In the genomic region with DNA sequence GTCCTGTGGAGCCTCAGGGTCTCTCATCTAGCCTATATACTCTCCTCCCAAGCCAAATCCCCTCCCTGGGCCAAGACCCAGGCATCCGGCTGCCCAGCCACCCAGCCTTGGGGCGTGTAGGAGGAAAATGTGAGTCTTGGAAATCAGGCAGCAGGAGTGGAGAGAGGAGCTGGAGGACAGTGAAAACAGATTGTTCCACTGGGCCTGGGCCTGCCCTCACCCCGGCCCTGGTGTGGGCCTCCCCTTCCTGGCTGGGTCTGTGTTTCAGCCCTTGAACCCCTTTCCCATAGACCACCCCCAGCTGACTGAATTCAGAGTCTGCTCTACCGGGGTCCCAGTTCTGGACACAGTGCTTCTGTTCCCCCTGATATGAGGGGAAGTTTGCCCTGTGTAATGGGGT, we compare ENCODE assay signal across 10 cellular contexts. TPM values are rescaled to one million over a fixed set of nuclear protein-coding genes. Genes with fewer than 3 reads are reported as not detected.
DNase-seq lines count a peak whose midpoint lies in the region; ATAC-seq lines count a peak whose summit lies in the region.
"Had no signal": no experiment of that assay in that cellular context is flagged by ENCODE, and none has a peak within 500 bp of the region (broad histone marks: within the 10 kb centered on the region; RNA-seq: fewer than 3 reads in every experiment).

No MANE protein-coding gene starts in this region.

- H3K9me3 Mint-ChIP-seq in stimulated activated naive CD8-positive, alpha-beta T cell treated with anti-CD3 and anti-CD28 coated beads, Interleukin-15, Interleukin-2, amounts not matched to agents 100 ng/mL and 50 ng/mL, for 24 hours = no peaks in the 10 kb centered on the region
- no peaks in the 10 kb centered on the region for H3K9me3 Mint-ChIP-seq in effector memory CD8-positive, alpha-beta T cell
- no peaks in the 10 kb centered on the region for H3K9me3 Mint-ChIP-seq in natural killer cell treated with Interleukin-12 subunit alpha and Interleukin-12 subunit beta and Interleukin-15 and Interleukin-18, amount 100 ng/mL, for 72 hours

- no peak for ATAC-seq in stimulated activated naive CD8-positive, alpha-beta T cell treated with anti-CD3 and anti-CD28 coated beads, Interleukin-15, Interleukin-2, amounts not matched to agents 100 U/mL and 50 U/mL, for 24 hours
- ATAC-seq in effector memory CD8-positive, alpha-beta T cell (replicated peaks) = no peak
- ATAC-seq in natural killer cell treated with Interleukin-12 subunit alpha and Interleukin-12 subunit beta and Interleukin-15 and Interleukin-18, amount 100 ng/mL, for 72 hours = no peak
- ATAC-seq in HG03196 (IDR thresholded peaks at IDR 0.05; ENCODE audit: unreplicated experiment) (no peak), HG03045 (IDR thresholded peaks at IDR 0.05; ENCODE audit: unreplicated experiment) (no peak)

- peak overlapping the region; percentile 66 for H3K4me3 Mint-ChIP-seq in stimulated activated naive CD8-positive, alpha-beta T cell treated with anti-CD3 and anti-CD28 coated beads, Interleukin-15, Interleukin-2, amounts not matched to agents 100 ng/mL and 50 ng/mL, for 24 hours
- peak overlapping the region; percentile 74 to 78 for H3K4me3 Mint-ChIP-seq in effector memory CD8-positive, alpha-beta T cell
- peak overlapping the region; percentile 83 for H3K4me3 Mint-ChIP-seq in natural killer cell treated with Interleukin-12 subunit alpha and Interleukin-12 subunit beta and Interleukin-15 and Interleukin-18, amount 100 ng/mL, for 72 hours

- H3K27ac Mint-ChIP-seq in stimulated activated naive CD8-positive, alpha-beta T cell treated with anti-CD3 and anti-CD28 coated beads, Interleukin-15, Interleukin-2, amounts not matched to agents 100 ng/mL and 50 ng/mL, for 24 hours = peak overlapping the region; percentile 93
- peak overlapping the region; percentile 93 to 99 for H3K27ac Mint-ChIP-seq in effector memory CD8-positive, alpha-beta T cell
- peak overlapping the region; percentile 81 to 85 for H3K27ac Mint-ChIP-seq in natural killer cell treated with Interleukin-12 subunit alpha and Interleukin-12 subunit beta and Interleukin-15 and Interleukin-18, amount 100 ng/mL, for 72 hours

- peaks cover 65% of the 10 kb centered on the region for H3K4me1 Mint-ChIP-seq in stimulated activated naive CD8-positive, alpha-beta T cell treated with anti-CD3 and anti-CD28 coated beads, Interleukin-15, Interleukin-2, amounts not matched to agents 100 ng/mL and 50 ng/mL, for 24 hours (ENCODE audit: low read depth)
- peaks cover 63 to 68% of the 10 kb centered on the region in 2 donors for H3K4me1 Mint-ChIP-seq in effector memory CD8-positive, alpha-beta T cell (ENCODE audit: low read depth in 2 of 2)
- H3K4me1 Mint-ChIP-seq in natural killer cell treated with Interleukin-12 subunit alpha and Interleukin-12 subunit beta and Interleukin-15 and Interleukin-18, amount 100 ng/mL, for 72 hours (ENCODE audit: low read depth in 2 of 2) = peaks cover 46 to 49% of the 10 kb centered on the region in 2 donors

- DNase-seq in stimulated activated naive CD8-positive, alpha-beta T cell treated with anti-CD3 and anti-CD28 coated beads, Interleukin-15, Interleukin-2, amounts not matched to agents 100 U/mL and 50 U/mL, for 24 hours = no peak
- DNase-seq in effector memory CD8-positive, alpha-beta T cell = no peak
- DNase-seq in natural killer cell treated with Interleukin-12 subunit alpha and Interleukin-12 subunit beta and Interleukin-15 and Interleukin-18, amount 100 ng/mL, for 72 hours (ENCODE audit: low spot score) = no peak
- DNase-seq in stimulated activated CD4-positive, alpha-beta T cell treated with anti-CD3 and anti-CD28 coated beads, Interleukin-2, amount 100 ng/mL, for 48 hours = no peak
- no peak for DNase-seq in cerebellar cortex (ENCODE audit: low spot score)
- DNase-seq: NCI-H526 treated with DMSO at 0.1 percent for 48 hours had no signal

- no peaks in the 10 kb centered on the region for H3K27me3 Mint-ChIP-seq in stimulated activated naive CD8-positive, alpha-beta T cell treated with anti-CD3 and anti-CD28 coated beads, Interleukin-15, Interleukin-2, amounts not matched to agents 100 ng/mL and 50 ng/mL, for 24 hours
- no peaks in the 10 kb centered on the region for H3K27me3 Mint-ChIP-seq in effector memory CD8-positive, alpha-beta T cell
- H3K27me3 Mint-ChIP-seq in natural killer cell treated with Interleukin-12 subunit alpha and Interleukin-12 subunit beta and Interleukin-15 and Interleukin-18, amount 100 ng/mL, for 72 hours = no peaks in the 10 kb centered on the region

- H3K36me3 Mint-ChIP-seq in stimulated activated naive CD8-positive, alpha-beta T cell treated with anti-CD3 and anti-CD28 coated beads, Interleukin-15, Interleukin-2, amounts not matched to agents 100 ng/mL and 50 ng/mL, for 24 hours (ENCODE audit: low read depth) = peaks cover 16% of the 10 kb centered on the region
- H3K36me3 Mint-ChIP-seq in effector memory CD8-positive, alpha-beta T cell (ENCODE audit: insufficient read depth) = peaks cover 49% of the 10 kb centered on the region
- H3K36me3 Mint-ChIP-seq in natural killer cell treated with Interleukin-12 subunit alpha and Interleukin-12 subunit beta and Interleukin-15 and Interleukin-18, amount 100 ng/mL, for 72 hours = peaks cover under 1% of the 10 kb centered on the region

RNA-seq across cellular contexts. Expression of a gene that starts 6.7 kb away (rescaled TPM):
- 10 to 100 TPM; 31.8 to 32.1 TPM for total RNA-seq in natural killer cell treated with Interleukin-12 subunit alpha and Interleukin-12 subunit beta and Interleukin-15 and Interleukin-18, amount 100 ng/mL, for 72 hours

RNA-seq across cellular contexts. Expression of a gene that starts 27.8 kb away (rescaled TPM):
- 1 to 10 TPM; 1.1 to 1.5 TPM for total RNA-seq in natural killer cell treated with Interleukin-12 subunit alpha and Interleukin-12 subunit beta and Interleukin-15 and Interleukin-18, amount 100 ng/mL, for 72 hours

RNA-seq across cellular contexts. Expression of a gene that starts 48.1 kb away (rescaled TPM):
- 10 to 100 TPM; 23.5 to 91.5 TPM for total RNA-seq in natural killer cell treated with Interleukin-12 subunit alpha and Interleukin-12 subunit beta and Interleukin-15 and Interleukin-18, amount 100 ng/mL, for 72 hours
- total RNA-seq: dermis microvascular lymphatic vessel endothelial cell had no signal
